1 cellular context compared by ENCODE assay signal in the genomic region with DNA sequence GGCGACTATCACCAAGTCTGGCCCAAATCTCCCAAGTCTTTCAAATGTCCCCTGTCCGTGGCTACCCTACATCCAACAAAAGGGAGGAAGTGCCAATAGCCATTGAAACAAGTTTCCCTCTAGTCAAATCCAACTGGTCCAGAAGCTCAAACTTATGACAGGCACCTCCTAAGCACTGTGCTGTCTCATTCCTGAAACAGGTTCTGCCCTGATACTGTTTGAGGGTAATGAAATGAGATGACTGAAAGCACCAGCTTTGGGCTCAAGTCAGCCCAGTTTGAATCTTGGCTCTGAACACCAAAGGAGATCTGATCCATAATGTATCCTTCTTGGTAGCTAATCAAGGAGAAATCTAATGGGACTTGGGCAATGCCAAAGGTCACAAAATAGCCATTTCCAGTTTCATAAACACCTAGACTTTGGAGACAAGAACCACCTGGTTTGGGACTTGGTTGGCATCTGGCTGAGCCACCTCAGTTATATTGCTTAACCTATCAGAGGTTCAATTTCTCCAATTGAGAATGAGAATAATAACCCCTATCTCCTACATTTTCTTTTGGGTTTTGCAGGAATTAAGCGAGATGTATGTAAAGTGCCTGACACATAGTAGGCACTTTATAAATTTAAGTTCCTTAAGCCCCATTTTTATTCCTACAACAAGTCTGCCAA.
TF ChIP-seq lines count a peak whose summit lies in the region.

No MANE protein-coding gene starts in this region.

TF ChIP-seq in GM12878, 131 proteins besides CTCF, POLR2A, EP300 and RAD21:
- peak; percentile 2; the same call in 1 of the 2 replicates for TF ChIP-seq SPI1 (IDR thresholded peaks at IDR 0.05; ENCODE audit: borderline replicate concordance, insufficient read depth, low read depth, low read length)
- TF ChIP-seq EED (IDR thresholded peaks at IDR 0.05; ENCODE audit: low read depth), result no peak
